Comparison of ENCODE assay signal across 26 cellular contexts in genomic region chr3:146539315-146539714, GRCh38. TPM values are rescaled to one million over a fixed set of nuclear protein-coding genes. Genes with fewer than 3 reads are reported as not detected.
A peak's percentile ranks its signal among the peaks of the same experiment; 100 is the strongest.
DNase-seq lines count a peak whose midpoint lies in the region; ATAC-seq and TF ChIP-seq lines count a peak whose summit lies in the region.
"Had no signal": no experiment of that assay in that cellular context is flagged by ENCODE, and none has a peak within 500 bp of the region (broad histone marks: within the 10 kb centered on the region; RNA-seq: fewer than 3 reads in every experiment).

No MANE protein-coding gene starts in this region.

- peak overlapping the region; percentile 60 for H3K27ac Mint-ChIP-seq in activated CD8-positive, alpha-beta T cell treated with anti-CD3 and anti-CD28 coated beads, Interleukin-2, amount 10 ng/mL, durations not matched to agents 7 days and 5 days
- H3K27ac Mint-ChIP-seq in activated CD8-positive, alpha-beta T cell treated with anti-CD3 and anti-CD28 coated beads for 36 hours, result no peak overlapping the region
- peak overlapping the region; percentile 21 for H3K27ac Mint-ChIP-seq in type B pancreatic cell
- H3K27ac Mint-ChIP-seq: mesothelial cell of epicardium; nephron progenitor cell; stimulated activated naive B cell treated with anti-CD40 and anti-IgM and Interleukin-4, amounts not matched to agents 10 μg/mL and 1 μg/mL and 100 μg/mL, for 72 hours had no signal

- H3K4me1 Mint-ChIP-seq in activated CD8-positive, alpha-beta T cell treated with anti-CD3 and anti-CD28 coated beads, Interleukin-2, amount 10 ng/mL, durations not matched to agents 7 days and 5 days (ENCODE audit: low read depth), result peaks cover 61% of the 10 kb centered on the region
- peaks cover 58% of the 10 kb centered on the region for H3K4me1 Mint-ChIP-seq in activated CD8-positive, alpha-beta T cell treated with anti-CD3 and anti-CD28 coated beads for 36 hours (ENCODE audit: low read depth)
- H3K4me1 Mint-ChIP-seq in type B pancreatic cell (ENCODE audit: unreplicated experiment), result peaks cover 30% of the 10 kb centered on the region

- H3K36me3 ChIP-seq in colonic mucosa (no peaks in the 10 kb centered on the region), right lobe of liver (no peaks in the 10 kb centered on the region)
- H3K36me3 ChIP-seq: adrenal gland, thyroid gland had no signal

- peak overlapping the region; percentile 34 for H3K4me3 Mint-ChIP-seq in activated CD8-positive, alpha-beta T cell treated with anti-CD3 and anti-CD28 coated beads, Interleukin-2, amount 10 ng/mL, durations not matched to agents 7 days and 5 days
- no peak overlapping the region for H3K4me3 Mint-ChIP-seq in activated CD8-positive, alpha-beta T cell treated with anti-CD3 and anti-CD28 coated beads for 36 hours
- H3K4me3 Mint-ChIP-seq in type B pancreatic cell, result peak overlapping the region; percentile 20
- H3K4me3 Mint-ChIP-seq: mesothelial cell of epicardium; nephron progenitor cell; stimulated activated naive B cell treated with anti-CD40 and anti-IgM and Interleukin-4, amounts not matched to agents 10 μg/mL and 1 μg/mL and 100 μg/mL, for 72 hours had no signal

- DNase-seq in activated CD8-positive, alpha-beta T cell treated with anti-CD3 and anti-CD28 coated beads, Interleukin-2, amount 10 ng/mL, durations not matched to agents 7 days and 5 days, result no peak
- no peak for DNase-seq in activated CD8-positive, alpha-beta T cell treated with anti-CD3 and anti-CD28 coated beads for 36 hours
- DNase-seq in colonic mucosa (no peak), right lobe of liver (no peak), type B pancreatic cell (ENCODE audit: extremely low spot score, unreplicated experiment) (no peak), GM13976 (ENCODE audit: low spot score) (no peak), posterior vena cava (ENCODE audit: low spot score) (no peak)
- DNase-seq: activated CD4-positive, alpha-beta T cell treated with anti-CD3 and anti-CD28 coated beads, Interleukin-2, amount 10 ng/mL, durations not matched to agents 7 days and 5 days; activated effector memory CD4-positive, alpha-beta T cell treated with Interleukin-2 at 50 U/mL for 16 hours; adrenal gland; cortex of kidney; EL; GM23248; heart left ventricle; NCI-H1092; NCI-H2029 treated with DMSO at 0.1 percent for 48 hours; NCI-H446; nephron progenitor cell; SJCRH30; stimulated activated naive B cell treated with anti-CD40 and anti-IgM and Interleukin-4, amounts not matched to agents 10 μg/mL and 1 μg/mL and 100 μg/mL, for 72 hours; thyroid gland had no signal

- no peaks in the 10 kb centered on the region for H3K27me3 Mint-ChIP-seq in activated CD8-positive, alpha-beta T cell treated with anti-CD3 and anti-CD28 coated beads, Interleukin-2, amount 10 ng/mL, durations not matched to agents 7 days and 5 days (ENCODE audit: low read depth)
- no peaks in the 10 kb centered on the region for H3K27me3 Mint-ChIP-seq in activated CD8-positive, alpha-beta T cell treated with anti-CD3 and anti-CD28 coated beads for 36 hours
- no peaks in the 10 kb centered on the region for H3K27me3 Mint-ChIP-seq in type B pancreatic cell
- H3K27me3 Mint-ChIP-seq: activated CD4-positive, alpha-beta T cell treated with anti-CD3 and anti-CD28 coated beads, Interleukin-2, amount 10 ng/mL, durations not matched to agents 7 days and 5 days; stimulated activated naive B cell treated with anti-CD40 and anti-IgM and Interleukin-4, amounts not matched to agents 10 μg/mL and 1 μg/mL and 100 μg/mL, for 72 hours had no signal

- TF ChIP-seq CTCF in activated CD8-positive, alpha-beta T cell treated with anti-CD3 and anti-CD28 coated beads for 36 hours (IDR thresholded peaks at IDR 0.05), result no peak
- TF ChIP-seq CTCF in colonic mucosa (IDR thresholded peaks at IDR 0.05) (no peak), right lobe of liver (IDR thresholded peaks at IDR 0.05) (no peak), type B pancreatic cell (conservative IDR thresholded peaks at IDR 0.05) (no peak), GM13976 (IDR thresholded peaks at IDR 0.05; ENCODE audit: borderline replicate concordance, control extremely low read depth, extremely low read depth, insufficient read depth, missing control alignments) (no peak)

- H3K27ac ChIP-seq in colonic mucosa (peak overlapping the region; percentile 98), right lobe of liver (peak overlapping the region in 2 of 3 donors; percentile 3 to 95)
- H3K27ac ChIP-seq: GM23248, parathyroid adenoma, SJCRH30, thyroid gland had no signal

- H3K9ac ChIP-seq in colonic mucosa (ENCODE audit: low read depth in 2 of 2, low read length in 2 of 2), result peak overlapping the region in 1 of 2 donors; percentile 13
- H3K9ac ChIP-seq: GM23248, parathyroid adenoma had no signal

- no peak for TF ChIP-seq POLR2A in right lobe of liver (IDR thresholded peaks at IDR 0.05)

- H3K9me3 Mint-ChIP-seq in activated CD8-positive, alpha-beta T cell treated with anti-CD3 and anti-CD28 coated beads, Interleukin-2, amount 10 ng/mL, durations not matched to agents 7 days and 5 days (ENCODE audit: insufficient read depth), result no peaks in the 10 kb centered on the region
- no peaks in the 10 kb centered on the region for H3K9me3 Mint-ChIP-seq in activated CD8-positive, alpha-beta T cell treated with anti-CD3 and anti-CD28 coated beads for 36 hours
- no peaks in the 10 kb centered on the region for H3K9me3 Mint-ChIP-seq in type B pancreatic cell
- H3K9me3 Mint-ChIP-seq: activated CD4-positive, alpha-beta T cell treated with anti-CD3 and anti-CD28 coated beads, Interleukin-2, amount 10 ng/mL, durations not matched to agents 7 days and 5 days; mesothelial cell of epicardium had no signal

- intact Hi-C loops in activated CD8-positive, alpha-beta T cell treated with anti-CD3 and anti-CD28 coated beads for 36 hours (cut with micrococcal nuclease), result no loop called here
- intact Hi-C loops in colonic mucosa (cut with DNase I) (no loop called here), right lobe of liver (cut with DNase I) (no loop called here), posterior vena cava (cut with DNase I) (no loop called here)

- H3K9me3 ChIP-seq in colonic mucosa (no peaks in the 10 kb centered on the region), right lobe of liver (no peaks in the 10 kb centered on the region)
- H3K9me3 ChIP-seq: adrenal gland, heart left ventricle, SJCRH30, thyroid gland had no signal

- H3K27me3 ChIP-seq in colonic mucosa, result no peaks in the 10 kb centered on the region
- no peaks in the 10 kb centered on the region for H3K27me3 ChIP-seq in right lobe of liver
- H3K27me3 ChIP-seq: adrenal gland, heart left ventricle, SJCRH30, thyroid gland had no signal

- H3K4me3 ChIP-seq in colonic mucosa (no peak overlapping the region), right lobe of liver (no peak overlapping the region)
- H3K4me3 ChIP-seq: adrenal gland, GM23248, SJCRH30, skin epidermis, thyroid gland had no signal

- H3K36me3 Mint-ChIP-seq in activated CD8-positive, alpha-beta T cell treated with anti-CD3 and anti-CD28 coated beads, Interleukin-2, amount 10 ng/mL, durations not matched to agents 7 days and 5 days (ENCODE audit: low read depth), result peaks cover 69% of the 10 kb centered on the region
- H3K36me3 Mint-ChIP-seq in activated CD8-positive, alpha-beta T cell treated with anti-CD3 and anti-CD28 coated beads for 36 hours (ENCODE audit: low read depth), result peaks cover 37% of the 10 kb centered on the region
- H3K36me3 Mint-ChIP-seq in type B pancreatic cell, result peaks cover 24% of the 10 kb centered on the region

- WGBS in right lobe of liver (ENCODE audit: insufficient coverage, low coverage, low lambda C conversion rate, missing lambda C conversion rate), result 11% methylated on average over 2 of the region's 3 CpGs

- no peak for ATAC-seq in activated CD8-positive, alpha-beta T cell treated with anti-CD3 and anti-CD28 coated beads, Interleukin-2, amount 10 ng/mL, durations not matched to agents 7 days and 5 days
- ATAC-seq in activated CD8-positive, alpha-beta T cell treated with anti-CD3 and anti-CD28 coated beads for 36 hours, result no peak
- ATAC-seq in right lobe of liver, result peak in 3 of 4 donors; percentile 2 to 16 (median 11)
- no peak for ATAC-seq in GM18520 (IDR thresholded peaks at IDR 0.05; ENCODE audit: unreplicated experiment)
- ATAC-seq: heart left ventricle; left lobe of liver; stimulated activated naive B cell treated with anti-CD40 and anti-IgM and Interleukin-4, amounts not matched to agents 10 μg/mL and 1 μg/mL and 100 μg/mL, for 72 hours had no signal

- CTCF ChIA-PET in activated CD8-positive, alpha-beta T cell treated with anti-CD3 and anti-CD28 coated beads, Interleukin-2, amount 10 ng/mL, durations not matched to agents 7 days and 5 days (lab: Charles Lee), result interaction anchor here (1.3 to 1.4 kb wide), 2 partner anchors 14 to 38 kb away, joined by 3 read pairs; no protein-coding TSS in a partner anchor
- CTCF ChIA-PET in activated CD8-positive, alpha-beta T cell treated with anti-CD3 and anti-CD28 coated beads for 36 hours (lab: Charles Lee), result no interaction called here

- in situ Hi-C loops in GM13976 (cut with MboI; ENCODE audit: low sequenced_read_pairs, unreplicated experiment), result no loop called here

- no peaks in the 10 kb centered on the region for H3K4me1 ChIP-seq in colonic mucosa
- peaks cover 0 to 45% (median 5%) of the 10 kb centered on the region in 4 donors for H3K4me1 ChIP-seq in right lobe of liver
- H3K4me1 ChIP-seq: parathyroid adenoma had no signal

- POLR2A ChIA-PET in activated CD8-positive, alpha-beta T cell treated with anti-CD3 and anti-CD28 coated beads, Interleukin-2, amount 10 ng/mL, durations not matched to agents 7 days and 5 days (lab: Charles Lee), result no interaction called here
- POLR2A ChIA-PET in activated CD8-positive, alpha-beta T cell treated with anti-CD3 and anti-CD28 coated beads for 36 hours (lab: Charles Lee), result no interaction called here

RNA-seq across cellular contexts. Expression of gene PLSCR1, which starts 5.1 kb away (rescaled TPM):
- 100 to 1,000 TPM; 164 to 177 TPM for total RNA-seq in activated CD8-positive, alpha-beta T cell treated with anti-CD3 and anti-CD28 coated beads, Interleukin-2, amount 10 ng/mL, durations not matched to agents 7 days and 5 days
- total RNA-seq in activated CD8-positive, alpha-beta T cell treated with anti-CD3 and anti-CD28 coated beads for 36 hours, result 10 to 100 TPM; 36.4 to 38.9 TPM
- total RNA-seq in colonic mucosa (100 to 1,000 TPM in 1 of 2 donors, 10 to 100 TPM in 1; 99.0 to 180 TPM), right lobe of liver (10 to 100 TPM; 15.1 to 83.8 (median 44.9) TPM), type B pancreatic cell (ENCODE audit: low replicate concordance) (51.5 and 86.4 TPM in 2 replicates), posterior vena cava (10 to 100 TPM; 72.1 to 95.5 TPM)

Comparison
In these comparisons a context has a peak if more than half of its experiments do, and no peak if none do; other contexts are left out.
1. ATAC-seq: peak in right lobe of liver (3 of 4); none in activated CD8-positive, alpha-beta T cell treated with anti-CD3 and anti-CD28 coated beads, Interleukin-2, amount 10 ng/mL, durations not matched to agents 7 days and 5 days (single experiment), activated CD8-positive, alpha-beta T cell treated with anti-CD3 and anti-CD28 coated beads for 36 hours (single experiment) and GM18520 (single experiment).